In the genomic region with DNA sequence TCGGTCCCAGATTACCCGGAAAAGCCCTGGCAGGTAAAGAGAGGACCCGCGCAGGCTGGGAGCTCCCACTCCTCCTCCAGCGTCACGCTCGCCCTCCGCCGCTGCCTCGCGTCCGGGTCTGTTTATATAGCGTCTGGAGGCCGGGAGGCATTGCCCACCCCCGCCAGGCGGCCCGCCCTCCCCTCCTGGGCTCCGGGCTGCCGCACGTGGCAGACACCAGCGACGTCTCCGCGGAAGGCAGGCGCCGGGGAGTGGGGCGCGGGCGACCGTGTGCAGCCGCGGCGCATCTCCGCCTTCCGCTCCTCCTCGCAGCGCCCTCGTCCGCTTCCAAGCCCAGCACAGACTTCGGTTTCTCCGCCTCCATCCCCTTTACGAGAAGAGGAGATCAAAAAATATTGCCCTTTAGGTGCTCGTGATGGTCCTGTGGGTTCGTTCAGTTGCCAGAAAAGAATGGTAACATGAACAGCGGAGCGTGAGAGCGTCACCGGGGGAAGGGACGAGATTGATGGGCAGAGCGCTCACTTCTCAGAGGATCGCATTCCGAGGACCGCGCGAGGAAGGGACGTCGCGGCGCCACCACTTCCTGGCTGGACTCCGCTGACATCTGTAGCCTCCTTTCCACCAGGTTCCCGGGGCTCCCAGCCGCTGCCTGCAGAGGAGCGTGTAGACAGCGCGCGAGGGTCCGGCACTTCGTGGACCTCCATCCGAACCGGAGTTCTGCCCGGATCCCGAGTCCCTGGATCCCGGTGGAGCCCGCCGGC, we compare ENCODE assay signal across 8 cellular contexts. TPM values are rescaled to one million over a fixed set of nuclear protein-coding genes. Genes with fewer than 3 reads are reported as not detected.
DNase-seq lines count a peak whose midpoint lies in the region; ATAC-seq, FAIRE-seq and TF ChIP-seq lines count a peak whose summit lies in the region.

Gene GALNTL6, plus strand, starts transcription at position 210 of the 761 bp plus-strand sequence.

- peak within 1 kb of the TSS; percentile 95 for H3K4me3 Mint-ChIP-seq in type B pancreatic cell

- peak within 1 kb of the TSS; percentile 50 for H3K27ac Mint-ChIP-seq in type B pancreatic cell

- H3K9ac ChIP-seq in keratinocyte (ENCODE audit: control insufficient read depth, extremely low read depth, insufficient read depth, low read length), result no peak within 1 kb of the TSS

- H3K36me3 ChIP-seq in keratinocyte (ENCODE audit: control insufficient read depth in 2 of 2, extremely low read depth in 1 of 2, insufficient read depth in 2 of 2, low read length in 2 of 2), result no peaks in the 10 kb centered on the region

- CTCF ChIA-PET in GM10248 (lab: Yijun Ruan, JAX), result no interaction called here

- no peak within 1 kb of the TSS for H3K27ac ChIP-seq in keratinocyte (ENCODE audit: control insufficient read depth, insufficient read depth, low read length)

- H3K4me3 ChIP-seq in keratinocyte (ENCODE audit: control insufficient read depth in 2 of 3, extremely low read depth in 1 of 3, insufficient read depth in 2 of 3, low read depth in 1 of 3, low read length in 3 of 3), result peak within 1 kb of the TSS in 2 of 3 experiments; percentile 7 to 21

- H3K9me3 ChIP-seq in keratinocyte (ENCODE audit: control insufficient read depth, low read depth, low read length), result no peaks in the 10 kb centered on the region

- peaks cover 50% of the 10 kb centered on the region for H3K27me3 Mint-ChIP-seq in type B pancreatic cell

- H3K27me3 ChIP-seq in keratinocyte (ENCODE audit: control insufficient read depth, extremely low read depth, insufficient read depth, low read length), result peaks cover 27% of the 10 kb centered on the region

- H3K4me1 ChIP-seq in keratinocyte (ENCODE audit: control insufficient read depth, extremely low read depth, insufficient read depth, low read length), result no peaks in the 10 kb centered on the region

- dilution Hi-C loops in keratinocyte (cut with MboI; ENCODE audit: extremely low pct_ligation_motif_present, low sequenced_read_pairs), result no loop called here

- no peaks in the 10 kb centered on the region for H3K4me1 Mint-ChIP-seq in type B pancreatic cell (ENCODE audit: unreplicated experiment)

- H4K20me1 ChIP-seq in keratinocyte (ENCODE audit: control insufficient read depth, extremely low read depth, insufficient read depth, low read length), result no peaks in the 10 kb centered on the region

- no peaks in the 10 kb centered on the region for H3K79me2 ChIP-seq in keratinocyte (ENCODE audit: control insufficient read depth, insufficient read depth, low read length)

- ATAC-seq in HG02884 (IDR thresholded peaks at IDR 0.05; ENCODE audit: unreplicated experiment) (peak; percentile 50), GM18867 (IDR thresholded peaks at IDR 0.05; ENCODE audit: unreplicated experiment) (no peak)

- peak within 1 kb of the TSS; percentile 71 for H2AFZ ChIP-seq in keratinocyte (ENCODE audit: control insufficient read depth, low read length)

- H3K9me3 Mint-ChIP-seq in type B pancreatic cell, result no peaks in the 10 kb centered on the region

- POLR2A ChIA-PET in GM10248 (lab: Yijun Ruan, JAX), result no interaction called here

- H3K4me2 ChIP-seq in keratinocyte (ENCODE audit: control insufficient read depth, extremely low read depth, insufficient read depth, low read depth, low read length), result peak within 1 kb of the TSS; percentile 32

- DNase-seq in GM10248 (ENCODE audit: extremely low spot score) (peak; percentile 8), astrocyte of the hippocampus (ENCODE audit: low read depth, low spot score) (peak; percentile 58), keratinocyte (ENCODE audit: low read depth, low spot score) (no peak), type B pancreatic cell (ENCODE audit: extremely low spot score, unreplicated experiment) (peak; percentile 68), T-helper 9 cell (no peak)
- no peak for DNase-seq in activated T-cell treated with anti-CD3 and anti-CD28 coated beads, Interleukin-2, amount 50 U/mL, for 1 hour

- TF ChIP-seq CTCF in GM10248 (IDR thresholded peaks at IDR 0.05; ENCODE audit: control extremely low read depth, extremely low read depth, low read depth, missing control alignments) (no peak), keratinocyte (optimal IDR thresholded peaks at IDR 0.05 in 1 of 3, IDR thresholded peaks at IDR 0.05 in 1 of 3, conservative IDR thresholded peaks at IDR 0.05 in 1 of 3; ENCODE audit: extremely low read depth in 1 of 3, insufficient read depth in 2 of 3, low read length in 3 of 3) (no peak), type B pancreatic cell (conservative IDR thresholded peaks at IDR 0.05) (no peak)

- no peak for FAIRE-seq in keratinocyte (lab: Jason Lieb, UNC)

- no peaks in the 10 kb centered on the region for H3K36me3 Mint-ChIP-seq in type B pancreatic cell

- H3K9me1 ChIP-seq in keratinocyte (ENCODE audit: control insufficient read depth, extremely low read depth, insufficient read depth, low read length), result no peaks in the 10 kb centered on the region

RNA-seq across cellular contexts. Expression of gene GALNTL6, which starts in this region (rescaled TPM):
- not detected in 3 replicates for polyA plus RNA-seq in keratinocyte
- polyA plus RNA-seq in keratinocyte (2011; ENCODE audit: low read depth), result not detected
- not detected in 2 replicates for polyA plus RNA-seq in keratinocyte (2011; cell fraction: cytosol; rRNA removed)
- polyA plus RNA-seq in keratinocyte (2011; cell fraction: nucleus; rRNA removed), result not detected in 2 replicates
- not detected in 2 replicates for polyA plus RNA-seq in keratinocyte (2012; ENCODE audit: low replicate concordance)
- polyA minus RNA-seq in keratinocyte, result not detected in 3 replicates
- not detected for polyA minus RNA-seq in keratinocyte (2011; cell fraction: cytosol; rRNA and poly(A)+ RNA removed)
- polyA minus RNA-seq in keratinocyte (2011; cell fraction: nucleus; rRNA and poly(A)+ RNA removed), result not detected in 2 replicates
- total RNA-seq in type B pancreatic cell (ENCODE audit: low replicate concordance), result 0.71 and 1.7 TPM in 2 replicates

Comparison
In these comparisons a context has a peak if more than half of its experiments do, and no peak if none do; other contexts are left out.
1. DNase-seq: peak in GM10248 (single experiment), astrocyte of the hippocampus (single experiment) and type B pancreatic cell (single experiment); none in keratinocyte (single experiment), activated T-cell treated with anti-CD3 and anti-CD28 coated beads, Interleukin-2, amount 50 U/mL, for 1 hour (single experiment) and T-helper 9 cell (single experiment).